1 cellular context compared by ENCODE assay signal in the genomic region with DNA sequence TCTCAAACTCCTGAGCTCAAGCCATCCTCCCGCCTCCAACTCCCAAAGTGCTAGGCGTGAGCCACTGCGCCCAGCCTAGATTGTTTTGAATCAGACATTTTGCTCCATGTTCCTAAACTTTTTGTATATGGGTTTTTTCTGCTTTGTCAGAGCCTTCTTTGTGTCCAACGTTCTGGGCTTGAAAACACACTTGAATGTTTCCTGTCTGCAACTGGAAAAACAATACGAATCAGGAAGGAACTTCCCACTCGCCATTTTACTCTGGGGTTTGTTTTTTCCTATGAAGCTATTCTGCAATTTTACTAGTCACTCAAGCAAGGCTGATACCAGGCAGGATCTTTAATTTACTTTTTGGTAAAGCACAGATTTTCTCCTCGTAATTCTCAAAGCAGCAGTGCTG.
TF ChIP-seq lines count a peak whose summit lies in the region.

No MANE protein-coding gene starts in this region.

TF ChIP-seq in WTC11, 78 proteins besides CTCF, POLR2A, EP300 and RAD21 (continued from another document):
- TF ChIP-seq, protein P1, sequence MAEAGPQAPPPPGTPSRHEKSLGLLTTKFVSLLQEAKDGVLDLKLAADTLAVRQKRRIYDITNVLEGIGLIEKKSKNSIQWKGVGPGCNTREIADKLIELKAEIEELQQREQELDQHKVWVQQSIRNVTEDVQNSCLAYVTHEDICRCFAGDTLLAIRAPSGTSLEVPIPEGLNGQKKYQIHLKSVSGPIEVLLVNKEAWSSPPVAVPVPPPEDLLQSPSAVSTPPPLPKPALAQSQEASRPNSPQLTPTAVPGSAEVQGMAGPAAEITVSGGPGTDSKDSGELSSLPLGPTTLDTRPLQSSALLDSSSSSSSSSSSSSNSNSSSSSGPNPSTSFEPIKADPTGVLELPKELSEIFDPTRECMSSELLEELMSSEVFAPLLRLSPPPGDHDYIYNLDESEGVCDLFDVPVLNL (CRISPR knock-in tag; IDR thresholded peaks at IDR 0.05; ENCODE audit: borderline replicate concordance, low read depth): no peak
- TF ChIP-seq FOXJ3 (CRISPR knock-in tag; IDR thresholded peaks at IDR 0.05; ENCODE audit: borderline replicate concordance) (no peak), ETV6 (CRISPR knock-in tag; IDR thresholded peaks at IDR 0.05) (no peak), ZNF671 (CRISPR knock-in tag; IDR thresholded peaks at IDR 0.05) (no peak), NFYB (CRISPR knock-in tag; conservative IDR thresholded peaks at IDR 0.05; ENCODE audit: low read depth) (no peak), FOXP1 (CRISPR knock-in tag; IDR thresholded peaks at IDR 0.05; ENCODE audit: borderline replicate concordance) (no peak), FOXK1 (CRISPR knock-in tag; IDR thresholded peaks at IDR 0.05) (no peak), SOX15 (CRISPR knock-in tag; IDR thresholded peaks at IDR 0.05) (no peak)
- TF ChIP-seq, protein P2, sequence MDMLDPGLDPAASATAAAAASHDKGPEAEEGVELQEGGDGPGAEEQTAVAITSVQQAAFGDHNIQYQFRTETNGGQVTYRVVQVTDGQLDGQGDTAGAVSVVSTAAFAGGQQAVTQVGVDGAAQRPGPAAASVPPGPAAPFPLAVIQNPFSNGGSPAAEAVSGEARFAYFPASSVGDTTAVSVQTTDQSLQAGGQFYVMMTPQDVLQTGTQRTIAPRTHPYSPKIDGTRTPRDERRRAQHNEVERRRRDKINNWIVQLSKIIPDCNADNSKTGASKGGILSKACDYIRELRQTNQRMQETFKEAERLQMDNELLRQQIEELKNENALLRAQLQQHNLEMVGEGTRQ (CRISPR knock-in tag; IDR thresholded peaks at IDR 0.05): no peak
